ENCODE assay signal across 9 cellular contexts in the genomic region with DNA sequence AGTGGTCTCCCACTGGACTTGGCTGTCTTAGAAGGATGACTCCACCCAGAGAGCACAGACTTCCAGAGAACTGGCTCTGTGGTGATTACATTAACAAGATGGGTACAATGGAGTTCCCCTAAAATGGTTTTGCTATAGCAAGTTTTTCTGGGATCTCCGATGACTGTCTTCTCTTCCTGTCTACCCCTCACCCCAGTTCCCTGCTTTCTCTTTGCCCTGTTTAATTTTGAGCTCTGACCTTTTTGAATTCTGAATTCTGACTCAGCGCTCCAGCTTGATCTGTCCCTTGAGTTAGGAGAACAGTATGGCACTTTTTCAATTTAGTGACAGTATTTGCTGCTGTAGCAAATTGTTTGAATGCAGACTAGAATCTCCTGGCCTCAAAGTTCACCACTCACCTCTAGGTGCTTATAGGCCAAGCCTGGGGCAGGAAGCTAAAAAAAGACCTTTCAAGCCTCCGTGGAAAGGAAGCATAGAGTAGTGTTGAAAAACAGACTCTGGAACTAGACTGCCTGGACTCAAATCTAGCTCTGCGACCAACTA. TPM values are rescaled to one million over a fixed set of nuclear protein-coding genes. Genes with fewer than 3 reads are reported as not detected.
DNase-seq lines count a peak whose midpoint lies in the region; ATAC-seq and TF ChIP-seq lines count a peak whose summit lies in the region.
"Had no signal": no experiment of that assay in that cellular context is flagged by ENCODE, and none has a peak within 500 bp of the region (broad histone marks: within the 10 kb centered on the region; RNA-seq: fewer than 3 reads in every experiment).

No MANE protein-coding gene starts in this region.

- H3K9me3 ChIP-seq in AG04450 (ENCODE audit: control insufficient read depth, insufficient read depth, low read length), result no peaks in the 10 kb centered on the region
- no peaks in the 10 kb centered on the region for H3K9me3 ChIP-seq in KOPT-K1 (ENCODE audit: insufficient read depth, low read length, poor library complexity, severe bottlenecking)
- no peaks in the 10 kb centered on the region for H3K9me3 ChIP-seq in muscle layer of duodenum (ENCODE audit: control insufficient read depth in 1 of 2, low read length in 2 of 2)

- peak overlapping the region; percentile 97 for H3K4me3 Mint-ChIP-seq in central memory CD8-positive, alpha-beta T cell

- H3K4me3 ChIP-seq in AG04450 (ENCODE audit: low read depth, low read length) (no peak overlapping the region), muscle layer of duodenum (ENCODE audit: low read depth in 1 of 2, low read length in 2 of 2) (peak overlapping the region in 1 of 2 donors; percentile 9)

- CTCF ChIA-PET in AG04450 (lab: Charles Lee), result interaction anchor here (1.5 kb wide), 1 partner anchor 29 kb away, joined by 7 read pairs; no protein-coding TSS in a partner anchor

- peaks cover 69% of the 10 kb centered on the region for H3K4me1 Mint-ChIP-seq in central memory CD8-positive, alpha-beta T cell

- H3K27me3 Mint-ChIP-seq in central memory CD8-positive, alpha-beta T cell, result no peaks in the 10 kb centered on the region

- ATAC-seq in central memory CD8-positive, alpha-beta T cell (replicated peaks; ENCODE audit: extremely low read depth, poor library complexity, severe bottlenecking), result peak; percentile 62
- ATAC-seq in HG03280 (IDR thresholded peaks at IDR 0.05; ENCODE audit: unreplicated experiment) (no peak), HG03520 (IDR thresholded peaks at IDR 0.05; ENCODE audit: unreplicated experiment) (no peak)

- peaks cover 35% of the 10 kb centered on the region for H3K36me3 Mint-ChIP-seq in central memory CD8-positive, alpha-beta T cell (ENCODE audit: insufficient read depth)

- H3K27me3 ChIP-seq in AG04450 (ENCODE audit: control insufficient read depth, insufficient read depth, low read length) (no peaks in the 10 kb centered on the region), muscle layer of duodenum (ENCODE audit: low read depth, low read length) (no peaks in the 10 kb centered on the region)

- peak overlapping the region; percentile 65 for H3K27ac ChIP-seq in AG04450 (ENCODE audit: low read depth, low read length)
- peak overlapping the region; percentile 43 for H3K27ac ChIP-seq in KOPT-K1 (ENCODE audit: low read depth, low read length, poor library complexity, severe bottlenecking)
- peak overlapping the region; percentile 84 for H3K27ac ChIP-seq in muscle layer of duodenum (ENCODE audit: low read length)
- H3K27ac ChIP-seq: VCaP had no signal

- peak overlapping the region; percentile 93 for H3K27ac Mint-ChIP-seq in central memory CD8-positive, alpha-beta T cell (ENCODE audit: low read depth)

- TF ChIP-seq CTCF in AG04450 (IDR thresholded peaks at IDR 0.05; ENCODE audit: low read depth, low read length), result no peak

- peaks cover 15 to 37% of the 10 kb centered on the region in 2 donors for H3K4me1 ChIP-seq in muscle layer of duodenum (ENCODE audit: control insufficient read depth in 1 of 2, insufficient read depth in 2 of 2, low read length in 2 of 2)

- no peaks in the 10 kb centered on the region for H3K9me3 Mint-ChIP-seq in central memory CD8-positive, alpha-beta T cell

- H3K36me3 ChIP-seq in KOPT-K1 (ENCODE audit: insufficient read depth, low read length) (peaks cover 75% of the 10 kb centered on the region), muscle layer of duodenum (ENCODE audit: control insufficient read depth in 1 of 2, insufficient read depth in 2 of 2, low read length in 2 of 2) (peaks cover 0 to 11% of the 10 kb centered on the region in 2 donors)

- DNase-seq in AG04450 (ENCODE audit: low read depth, low spot score), result no peak
- DNase-seq in central memory CD8-positive, alpha-beta T cell (ENCODE audit: low spot score in 2 of 2), result no peak
- DNase-seq in NCI-H1417 (lab: John Stamatoyannopoulos, UW), result no peak
- no peak for DNase-seq in SHP77 treated with DMSO at 0.1 percent for 48 hours (lab: John Stamatoyannopoulos, UW)

- POLR2A ChIA-PET in AG04450 (lab: Yijun Ruan, JAX), result no interaction called here

RNA-seq across cellular contexts. Expression of gene MSN, which starts 7.0 kb away (rescaled TPM):
- 484 and 493 TPM in 2 replicates for polyA plus RNA-seq in AG04450 (2011; rRNA removed)
- 464 and 491 TPM in 2 replicates for polyA minus RNA-seq in AG04450 (2011; rRNA and poly(A)+ RNA removed)
